31 cellular contexts compared by ENCODE assay signal in genomic region chr14:47200740-47201139, GRCh38.
"Had no signal": no experiment of that assay in that cellular context is flagged by ENCODE, and none has a peak within 500 bp of the region (broad histone marks: within the 10 kb centered on the region; RNA-seq: fewer than 3 reads in every experiment).

No MANE protein-coding gene starts in this region.

- H3K36me3 ChIP-seq: adrenal gland, ascending aorta, breast epithelium, cardiac muscle cell, esophagus squamous epithelium, gastroesophageal sphincter, WERI-Rb-1 had no signal

- H3K9me3 ChIP-seq: ascending aorta, breast epithelium, esophagus squamous epithelium, gastroesophageal sphincter had no signal

- H3K4me1 ChIP-seq: adrenal gland, ascending aorta, breast epithelium, esophagus squamous epithelium, gastroesophageal sphincter had no signal

- H3K27me3 ChIP-seq: adrenal gland, ascending aorta, breast epithelium, cardiac muscle cell, esophagus squamous epithelium, gastroesophageal sphincter had no signal

- ATAC-seq: activated CD4-positive, alpha-beta T cell treated with anti-CD3 and anti-CD28 coated beads for 36 hours; activated CD8-positive, alpha-beta memory T cell treated with anti-CD3 and anti-CD28 coated beads, Interleukin-2, amount 10 ng/mL, durations not matched to agents 7 days and 5 days; activated CD8-positive, alpha-beta T cell treated with anti-CD3 and anti-CD28 coated beads, Interleukin-2, amount 10 ng/mL, durations not matched to agents 7 days and 5 days; activated naive CD8-positive, alpha-beta T cell treated with anti-CD3 and anti-CD28 coated beads, Interleukin-2, amount 50 U/mL, for 24 hours; gastroesophageal sphincter; T-helper 17 cell had no signal

- H3K27ac ChIP-seq: adrenal gland, ascending aorta, breast epithelium, cardiac muscle cell, coronary artery, epithelial cell of prostate, esophagus squamous epithelium, gastroesophageal sphincter, WERI-Rb-1 had no signal

- H3K4me3 ChIP-seq: adrenal gland, ascending aorta, breast epithelium, cardiac muscle cell, coronary artery, esophagus squamous epithelium, gastroesophageal sphincter had no signal

- DNase-seq: activated B cell treated with CpG ODN at 0.5 μM for 24 hours; activated CD4-positive, alpha-beta memory T cell treated with anti-CD3 and anti-CD28 coated beads for 36 hours; activated CD4-positive, alpha-beta T cell treated with anti-CD3 and anti-CD28 coated beads for 36 hours; activated CD4-positive, alpha-beta T cell treated with anti-CD3 and anti-CD28 coated beads, Interleukin-2, amount 10 ng/mL, durations not matched to agents 24 days and 14 days; activated CD4-positive, CD25-positive, alpha-beta regulatory T cell treated with anti-CD3 and anti-CD28 coated beads, Interleukin-2, amount 50 U/mL, for 72 hours; activated CD8-positive, alpha-beta memory T cell treated with anti-CD3 and anti-CD28 coated beads, Interleukin-2, amount 10 ng/mL, durations not matched to agents 7 days and 5 days; activated CD8-positive, alpha-beta memory T cell treated with anti-CD3 and anti-CD28 coated beads, Interleukin-2, amount 50 U/mL, for 4 hours; activated CD8-positive, alpha-beta T cell treated with anti-CD3 and anti-CD28 coated beads, Interleukin-2, amount 10 ng/mL, durations not matched to agents 7 days and 5 days; activated effector memory CD4-positive, alpha-beta T cell treated with anti-CD3 and anti-CD28 coated beads, Interleukin-2, amount 50 U/mL, for 16 hours; activated naive CD4-positive, alpha-beta T cell treated with anti-CD3 and anti-CD28 coated beads for 36 hours; activated naive CD8-positive, alpha-beta T cell treated with anti-CD3 and anti-CD28 coated beads for 36 hours; activated naive CD8-positive, alpha-beta T cell treated with anti-CD3 and anti-CD28 coated beads, Interleukin-2, amount 50 U/mL, for 24 hours; activated T-cell treated with anti-CD3 and anti-CD28 coated beads, Interleukin-2, amount 50 U/mL, for 1 hour; activated T-cell treated with anti-CD3 and anti-CD28 coated beads, Interleukin-2, amount 50 U/mL, for 48 hours; adrenal gland; amygdala; central memory CD4-positive, alpha-beta T cell; cerebellar nuclear complex; effector CD4-positive, alpha-beta T cell; esophagus squamous epithelium; foreskin melanocyte; T-helper 1 cell; T-helper 17 cell; T1000; WERI-Rb-1 had no signal
